Comparison of ENCODE assay signal across 1 cellular context in genomic region chr13:61884830-61885229, GRCh38.
TF ChIP-seq lines count a peak whose summit lies in the region.

No MANE protein-coding gene starts in this region.

TF ChIP-seq in GM23338, 12 proteins besides CTCF, POLR2A, EP300 and RAD21 (continued from another document):
- no peak for TF ChIP-seq ZNF462 (CRISPR knock-in tag; IDR thresholded peaks at IDR 0.05)
- TF ChIP-seq REST (IDR thresholded peaks at IDR 0.05; ENCODE audit: unreplicated experiment) = no peak
- no peak for TF ChIP-seq STAT1 (IDR thresholded peaks at IDR 0.05; ENCODE audit: unreplicated experiment)
- TF ChIP-seq JUNB (IDR thresholded peaks at IDR 0.05; ENCODE audit: unreplicated experiment) = no peak
TF ChIP-seq in GM23338: peak in this region for 0.
